ENCODE assay signal across 8 cellular contexts in genomic region chr3:129934234-129935123, GRCh38. TPM values are rescaled to one million over a fixed set of nuclear protein-coding genes. Genes with fewer than 3 reads are reported as not detected.
A peak's percentile ranks its signal among the peaks of the same experiment; 100 is the strongest.
DNase-seq lines count a peak whose midpoint lies in the region; ATAC-seq and TF ChIP-seq lines count a peak whose summit lies in the region.

No MANE protein-coding gene starts in this region.

- H3K4me1 Mint-ChIP-seq in neural progenitor cell: peaks cover 19% of the 10 kb centered on the region

- H3K9me3 ChIP-seq in MG63 (peaks cover 18% of the 10 kb centered on the region), esophagus squamous epithelium (peaks cover 0 to 14% (median 0%) of the 10 kb centered on the region in 3 donors), neural progenitor cell (ENCODE audit: low read depth) (no peaks in the 10 kb centered on the region)

- H3K4me1 ChIP-seq in esophagus squamous epithelium: peaks cover 0 to 11% (median 5%) of the 10 kb centered on the region in 3 donors
- H3K4me1 ChIP-seq in neural progenitor cell: peaks cover 7% of the 10 kb centered on the region

- TF ChIP-seq POLR2A in esophagus squamous epithelium (IDR thresholded peaks at IDR 0.05): no peak

- H3K4me3 Mint-ChIP-seq in neural progenitor cell: no peak overlapping the region

- peaks cover 8% of the 10 kb centered on the region for H3K9me3 Mint-ChIP-seq in neural progenitor cell

- no peaks in the 10 kb centered on the region for H3K79me2 ChIP-seq in neural progenitor cell (ENCODE audit: low read depth)

- no peaks in the 10 kb centered on the region for H3K36me3 Mint-ChIP-seq in neural progenitor cell

- WGBS in esophagus squamous epithelium, 2 donors: 24 to 26% methylated on average over 20 of the region's 20 CpGs

- no peaks in the 10 kb centered on the region for H3K27me3 ChIP-seq in MG63
- no peaks in the 10 kb centered on the region for H3K27me3 ChIP-seq in esophagus squamous epithelium
- H3K27me3 ChIP-seq in neural progenitor cell: peaks cover 9% of the 10 kb centered on the region

- TF ChIP-seq CTCF in esophagus squamous epithelium (IDR thresholded peaks at IDR 0.05) (peak; percentile 83 to 96 (median 87)), neural progenitor cell (IDR thresholded peaks at IDR 0.05) (peak; percentile 95)

- H3K27ac Mint-ChIP-seq in neural progenitor cell: no peak overlapping the region

- DNase-seq in NCI-H526 (lab: John Stamatoyannopoulos, UW) (peak; percentile 19 to 54), NCI-H526 treated with DMSO at 0.1 percent for 48 hours (lab: John Stamatoyannopoulos, UW) (no peak), MG63 (no peak), esophagus squamous epithelium (lab: John Stamatoyannopoulos, UW) (no peak), neural progenitor cell (ENCODE audit: low spot score) (peak; percentile 65)
- peak; percentile 3 to 7 for DNase-seq in activated CD4-positive, alpha-beta T cell treated with anti-CD3 and anti-CD28 coated beads for 24 hours (ENCODE audit: low read depth in 2 of 2)

- intact Hi-C loops in esophagus squamous epithelium (cut with DNase I): loop anchor here (10.0 kb wide), 1 partner anchor 110 kb away; no protein-coding TSS in a partner anchor

- peaks cover 30% of the 10 kb centered on the region for H3F3A ChIP-seq in neural progenitor cell (ENCODE audit: low read depth)

- H3K27ac ChIP-seq in esophagus squamous epithelium (no peak overlapping the region), neural progenitor cell (no peak overlapping the region)

- ATAC-seq in GM19035 (IDR thresholded peaks at IDR 0.05; ENCODE audit: unreplicated experiment) (no peak), GM19324 (IDR thresholded peaks at IDR 0.05; ENCODE audit: low FRiP score, unreplicated experiment) (no peak)

- H3K36me3 ChIP-seq in MG63: no peaks in the 10 kb centered on the region
- H3K36me3 ChIP-seq in esophagus squamous epithelium: no peaks in the 10 kb centered on the region
- H3K36me3 ChIP-seq in neural progenitor cell: no peaks in the 10 kb centered on the region

- H3K4me3 ChIP-seq in MG63 (peak overlapping the region; percentile 16; the same call in 1 of the 2 replicates), esophagus squamous epithelium (peak overlapping the region in 1 of 4 donors; percentile 47), neural progenitor cell (no peak overlapping the region)

- H3K9ac ChIP-seq in neural progenitor cell: no peak overlapping the region

- peaks cover 4% of the 10 kb centered on the region for H3K27me3 Mint-ChIP-seq in neural progenitor cell (ENCODE audit: insufficient read depth, low read depth)

- no peaks in the 10 kb centered on the region for H4K20me1 ChIP-seq in neural progenitor cell (ENCODE audit: low read depth)

- H3K4me2 ChIP-seq in neural progenitor cell: peak overlapping the region; percentile 16

- H2AFZ ChIP-seq in neural progenitor cell (replicated peaks): peak overlapping the region; percentile 48

RNA-seq across cellular contexts. Expression of gene TRH, which starts 40.0 kb away (rescaled TPM):
- total RNA-seq in MG63 (2014; rRNA removed; shearing (Covaris generic); ENCODE audit: low replicate concordance): not detected in 2 replicates
- total RNA-seq in esophagus squamous epithelium (not detected), neural progenitor cell (ENCODE audit: low replicate concordance) (0.19 TPM in 1 of 2 replicates, not detected in the other)

RNA-seq across cellular contexts. Expression of gene TMCC1, which starts 41.0 kb away (rescaled TPM):
- total RNA-seq in MG63 (2014; rRNA removed; shearing (Covaris generic); ENCODE audit: low replicate concordance): 20.8 and 30.2 TPM in 2 replicates
- 10 to 100 TPM; 13.1 to 23.5 (median 18.4) TPM for total RNA-seq in esophagus squamous epithelium
- 26.2 and 29.8 TPM in 2 replicates for total RNA-seq in neural progenitor cell (ENCODE audit: low replicate concordance)

Comparison
In these comparisons a context has a peak if more than half of its experiments do, and no peak if none do; other contexts are left out.
1. DNase-seq: peak in NCI-H526 (2 of 2), activated CD4-positive, alpha-beta T cell treated with anti-CD3 and anti-CD28 coated beads for 24 hours (2 of 2) and neural progenitor cell (single experiment); none in NCI-H526 treated with DMSO at 0.1 percent for 48 hours (single experiment), MG63 (single experiment) and esophagus squamous epithelium (single experiment).